Comparison of ENCODE assay signal across 13 cellular contexts in the genomic region with DNA sequence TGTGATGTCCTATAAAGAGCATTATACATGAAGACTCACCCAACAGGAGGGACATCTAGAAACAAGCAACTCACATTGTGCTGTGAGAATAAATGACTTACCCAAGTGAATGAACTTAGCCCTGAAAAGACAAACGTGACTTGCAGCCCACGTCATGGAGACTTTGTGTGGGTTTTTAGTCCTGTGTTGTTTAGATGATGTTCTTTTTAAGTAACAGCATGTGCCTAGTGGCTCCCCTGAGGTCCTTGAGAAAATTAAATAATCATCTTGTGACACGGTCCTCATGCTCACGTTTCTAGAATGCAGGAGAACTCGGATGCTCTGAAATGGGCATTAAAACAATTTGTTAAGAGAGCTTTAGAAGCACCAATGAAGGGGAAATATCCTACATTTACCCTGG.
DNase-seq lines count a peak whose midpoint lies in the region; ATAC-seq and TF ChIP-seq lines count a peak whose summit lies in the region.
"Had no signal": no experiment of that assay in that cellular context is flagged by ENCODE, and none has a peak within 500 bp of the region (broad histone marks: within the 10 kb centered on the region; RNA-seq: fewer than 3 reads in every experiment).

No MANE protein-coding gene starts in this region.

- no peak overlapping the region for H4K8ac ChIP-seq in trophoblast cell (ENCODE audit: low read depth, low read length)

- H2AFZ ChIP-seq in ACC112 (ENCODE audit: low read length, unreplicated experiment), result no peak overlapping the region
- no peak overlapping the region for H2AFZ ChIP-seq in trophoblast cell (ENCODE audit: insufficient read depth, low read length, poor library complexity)

- POLR2A ChIA-PET in naive thymus-derived CD8-positive, alpha-beta T cell (lab: Charles Lee), result no interaction called here

- no CpG with 5 or more reads among the region's 5 CpGs for WGBS in trophoblast cell (ENCODE audit: extremely low coverage, insufficient coverage, insufficient read length)

- no peak overlapping the region for H2AK5ac ChIP-seq in trophoblast cell (ENCODE audit: low read length)

- H3K79me2 ChIP-seq in ACC112 (ENCODE audit: control insufficient read depth, insufficient read depth, low read length, unreplicated experiment), result peaks cover 16% of the 10 kb centered on the region
- H3K79me2 ChIP-seq in trophoblast cell (ENCODE audit: control insufficient read depth, insufficient read depth, low read length, poor library complexity), result no peaks in the 10 kb centered on the region

- peaks cover 30% of the 10 kb centered on the region for H3K4me1 ChIP-seq in ACC112 (ENCODE audit: control insufficient read depth, insufficient read depth, low read length, unreplicated experiment)
- H3K4me1 ChIP-seq in trophoblast cell (ENCODE audit: control insufficient read depth in 1 of 2, insufficient read depth in 2 of 2, low read length in 2 of 2), result peaks cover 13% of the 10 kb centered on the region in 2 experiments

- H3K27me3 ChIP-seq in ACC112 (ENCODE audit: insufficient read depth, low read length), result no peaks in the 10 kb centered on the region
- no peaks in the 10 kb centered on the region for H3K27me3 ChIP-seq in trophoblast cell (ENCODE audit: insufficient read depth, low read length)

- H2BK5ac ChIP-seq in trophoblast cell (ENCODE audit: low read depth, low read length, poor library complexity), result peak overlapping the region; percentile 58

- H3K4me3 ChIP-seq in ACC112 (ENCODE audit: low read depth, low read length) (peak overlapping the region; percentile 79), trophoblast cell (ENCODE audit: low read depth, low read length) (no peak overlapping the region)

- H3K9ac ChIP-seq in trophoblast cell (ENCODE audit: low read length), result no peak overlapping the region

- no peaks in the 10 kb centered on the region for H3K9me3 Mint-ChIP-seq in naive thymus-derived CD8-positive, alpha-beta T cell
- H3K9me3 Mint-ChIP-seq: activated B cell treated with CpG ODN at 0.5 μM for 24 hours; activated T-helper 2 cell treated with anti-CD3 and anti-CD28 coated beads, Interferon-gamma antibody, Interleukin-2, Interleukin-4, amounts not matched to agents 10 μg/mL and 5 μg/mL and 100 μg/mL, durations not matched to agents 14 hours and 24 hours and 36 hours had no signal

- TF ChIP-seq CTCF in GM13977 (IDR thresholded peaks at IDR 0.05; ENCODE audit: extremely low read depth, insufficient read depth, missing control alignments), result no peak

- no peak overlapping the region for H3K18ac ChIP-seq in trophoblast cell (ENCODE audit: low read length)

- peaks cover 10 to 54% (median 33%) of the 10 kb centered on the region in 5 donors for H3K27me3 Mint-ChIP-seq in naive thymus-derived CD8-positive, alpha-beta T cell

- H3K9me3 ChIP-seq in trophoblast cell (ENCODE audit: insufficient read depth, low read depth, low read length), result no peaks in the 10 kb centered on the region

- no peak overlapping the region for H4K12ac ChIP-seq in trophoblast cell (ENCODE audit: low read depth, low read length)

- no peaks in the 10 kb centered on the region for H3K36me3 Mint-ChIP-seq in naive thymus-derived CD8-positive, alpha-beta T cell

- no peak for ATAC-seq in naive thymus-derived CD8-positive, alpha-beta T cell
- ATAC-seq: PC-3 had no signal

- peak overlapping the region; percentile 32 for H2BK12ac ChIP-seq in trophoblast cell (ENCODE audit: low read length)

- peak overlapping the region; percentile 26 for H4K91ac ChIP-seq in trophoblast cell (ENCODE audit: low read depth, low read length)

- H3K4me2 ChIP-seq in trophoblast cell (ENCODE audit: low read length), result no peak overlapping the region

- no peaks in the 10 kb centered on the region for H3K4me1 Mint-ChIP-seq in naive thymus-derived CD8-positive, alpha-beta T cell

- peak; percentile 64 for DNase-seq in foreskin melanocyte
- DNase-seq in trophoblast cell, result no peak
- DNase-seq in NCI-H524 treated with DMSO at 0.1 percent for 48 hours (lab: John Stamatoyannopoulos, UW), result no peak
- no peak for DNase-seq in GM13977 (ENCODE audit: low spot score)
- DNase-seq in NCI-H2107 treated with DMSO at 0.1 percent for 48 hours (lab: John Stamatoyannopoulos, UW; ENCODE audit: unreplicated experiment), result no peak
- DNase-seq in naive thymus-derived CD8-positive, alpha-beta T cell, result no peak
- DNase-seq: activated B cell treated with CpG ODN at 0.5 μM for 24 hours, GF-D8, NCI-H1417, PC-3 had no signal

- peak overlapping the region; percentile 58 for H3K14ac ChIP-seq in trophoblast cell (ENCODE audit: low read length)

- H3K23ac ChIP-seq in trophoblast cell (ENCODE audit: low read length), result no peak overlapping the region

- no peak overlapping the region for H2BK120ac ChIP-seq in trophoblast cell (ENCODE audit: insufficient read depth, low read length, poor library complexity)

- H3K79me1 ChIP-seq in trophoblast cell (ENCODE audit: low read length), result peaks cover 12% of the 10 kb centered on the region

- H3K27ac ChIP-seq in ACC112 (ENCODE audit: low read depth, low read length), result peak overlapping the region; percentile 96
- H3K27ac ChIP-seq in angular gyrus (ENCODE audit: low read depth, low read length), result peak overlapping the region; percentile 93
- H3K27ac ChIP-seq in trophoblast cell (ENCODE audit: low read depth, low read length), result peak overlapping the region; percentile 73

- H3K36me3 ChIP-seq in ACC112 (ENCODE audit: insufficient read depth, low read length) (no peaks in the 10 kb centered on the region), trophoblast cell (ENCODE audit: control insufficient read depth in 1 of 2, insufficient read depth in 2 of 2, low read length in 2 of 2) (no peaks in the 10 kb centered on the region)

- H3K27ac Mint-ChIP-seq in naive thymus-derived CD8-positive, alpha-beta T cell, result no peak overlapping the region
- H3K27ac Mint-ChIP-seq: activated B cell treated with CpG ODN at 0.5 μM for 24 hours; activated T-helper 2 cell treated with anti-CD3 and anti-CD28 coated beads, Interferon-gamma antibody, Interleukin-2, Interleukin-4, amounts not matched to agents 10 μg/mL and 5 μg/mL and 100 μg/mL, durations not matched to agents 14 hours and 24 hours and 36 hours had no signal

- H3K4me3 Mint-ChIP-seq in naive thymus-derived CD8-positive, alpha-beta T cell, result no peak overlapping the region
- H3K4me3 Mint-ChIP-seq: activated B cell treated with CpG ODN at 0.5 μM for 24 hours had no signal

- no peak overlapping the region for H3K4ac ChIP-seq in trophoblast cell (ENCODE audit: low read depth, low read length)

- in situ Hi-C loops in GM13977 (cut with MboI; ENCODE audit: low pct_unique_long_range_greater_than_20kb, low sequenced_read_pairs, unreplicated experiment), result no loop called here
